Comparison of ENCODE assay signal across 8 cellular contexts in the genomic region with DNA sequence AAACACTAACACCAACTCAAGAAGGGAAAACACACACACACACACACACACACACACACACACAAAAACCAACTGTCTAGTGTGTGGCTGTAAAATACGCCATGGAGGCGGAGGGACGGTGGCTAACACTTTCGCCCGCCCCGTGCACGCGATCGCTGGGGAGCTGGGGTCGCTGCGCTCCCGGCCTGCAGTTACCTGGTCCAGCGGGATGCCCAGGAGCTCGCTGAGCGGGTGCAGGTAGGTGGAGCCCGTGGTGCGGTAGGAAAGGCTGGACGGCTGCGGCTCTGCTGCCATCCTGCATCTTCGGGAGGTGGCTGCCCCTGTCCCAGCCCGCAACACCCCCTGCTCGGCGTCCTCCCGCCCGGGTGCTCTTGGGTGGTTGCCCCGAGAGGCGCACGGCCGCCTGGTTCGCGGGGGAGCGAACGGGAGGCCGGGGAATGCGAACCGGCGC. TPM values are rescaled to one million over a fixed set of nuclear protein-coding genes. Genes with fewer than 3 reads are reported as not detected.
DNase-seq lines count a peak whose midpoint lies in the region; ATAC-seq, FAIRE-seq and TF ChIP-seq lines count a peak whose summit lies in the region.

No MANE protein-coding gene starts in this region.

- H3K14ac ChIP-seq in H1 (ENCODE audit: insufficient read length), result no peak overlapping the region

- POLR2A ChIA-PET in H1 (lab: Charles Lee; ENCODE audit: partially characterized antibody), result interaction anchor here (0.6 to 1.5 kb wide), 6 partner anchors 27 to 920 kb away, joined by 3 to 5 read pairs (median 3); no protein-coding TSS in a partner anchor

- 0 out of 7 replicates have a peak, but pooled peaks cover 0 to 6% (median 0%) of the 10 kb centered on the region in 4 experiments for H3K27me3 ChIP-seq in H1 (replicated peaks in 1 of 4; ENCODE audit: control insufficient read depth in 3 of 4, extremely low read depth in 1 of 4, insufficient read depth in 3 of 4, low read length in 3 of 4)

- no peak for TF ChIP-seq EP300 in H1 (IDR thresholded peaks at IDR 0.05; ENCODE audit: borderline replicate concordance in 1 of 2, low read depth in 2 of 2, low read length in 2 of 2)

- TF ChIP-seq POLR2A in H1 (IDR thresholded peaks at IDR 0.05; ENCODE audit: control extremely low read depth in 1 of 2, low read depth in 2 of 2, low read length in 2 of 2), result peak in 1 of 2 experiments; percentile 7; a peak in 1 of 3 replicates

- H2AFZ ChIP-seq in H1 (ENCODE audit: low read length), result peak overlapping the region; percentile 89; the same call in 1 of the 2 replicates

- H4K91ac ChIP-seq in H1 (replicated peaks; ENCODE audit: insufficient read length, low read length), result peak overlapping the region; percentile 2

- no peak overlapping the region for H3K23ac ChIP-seq in H1 (ENCODE audit: insufficient read length)

- H3K79me1 ChIP-seq in H1 (ENCODE audit: low read depth, low read length), result no peaks in the 10 kb centered on the region; the same call in 1 of the 2 replicates

- H3K36me3 ChIP-seq in SK-N-MC (ENCODE audit: insufficient read depth, low read length) (no peaks in the 10 kb centered on the region), H1 (ENCODE audit: control insufficient read depth in 2 of 4, insufficient read depth in 4 of 4, low read length in 3 of 4) (no peaks in the 10 kb centered on the region), urinary bladder (ENCODE audit: insufficient read depth) (no peaks in the 10 kb centered on the region)

- no peak overlapping the region; the same call in 1 of the 2 replicates for H2BK12ac ChIP-seq in H1 (ENCODE audit: low read depth, low read length)

- H3K4ac ChIP-seq in H1 (replicated peaks; ENCODE audit: insufficient read length, low read depth, low read length), result no peak overlapping the region

- peak overlapping the region; percentile 84 for H4K5ac ChIP-seq in H1 (ENCODE audit: insufficient read length, low read depth, low read length)

- no peak overlapping the region for H2BK15ac ChIP-seq in H1 (ENCODE audit: low read length)

- H3K23me2 ChIP-seq in H1 (ENCODE audit: low read depth, low read length), result peaks cover 16% of the 10 kb centered on the region

- peak overlapping the region; percentile 81 for H3K18ac ChIP-seq in H1 (ENCODE audit: extremely low read depth, low read length)

- no peak overlapping the region for H2BK120ac ChIP-seq in H1 (replicated peaks; ENCODE audit: low read depth, low read length)

- TF ChIP-seq CTCF in AG09309 (IDR thresholded peaks at IDR 0.05; ENCODE audit: control insufficient read depth, insufficient read depth, low read depth, low read length, missing control alignments), result no peak
- no peak for TF ChIP-seq CTCF in H1 (IDR thresholded peaks at IDR 0.05; ENCODE audit: control extremely low read depth in 1 of 3, insufficient read depth in 1 of 3, low read depth in 1 of 3, low read length in 3 of 3)

- TF ChIP-seq RAD21 in H1 (IDR thresholded peaks at IDR 0.05 in 1 of 2, conservative IDR thresholded peaks at IDR 0.05 in 1 of 2; ENCODE audit: low read depth in 2 of 2, low read length in 2 of 2), result peak in 1 of 2 experiments; percentile 13; a peak in 1 of 4 replicates

- DNase-seq in AG09309 (ENCODE audit: low read depth) (no peak), SK-N-MC (ENCODE audit: low read depth, low spot score) (no peak), H1 (ENCODE audit: low read depth in 1 of 2, low spot score in 2 of 2) (peak in 1 of 2 experiments; percentile 86), mucosa of gallbladder (ENCODE audit: low spot score) (peak; percentile 51)

- CTCF ChIA-PET in H1 (lab: Charles Lee; ENCODE audit: partially characterized antibody), result interaction anchor here (1.7 to 1.8 kb wide), 2 partner anchors 9 to 85 kb away, joined by 4 to 6 read pairs; no protein-coding TSS in a partner anchor

- H3K79me2 ChIP-seq in H1 (ENCODE audit: control insufficient read depth in 1 of 2, insufficient read depth in 2 of 2, low read length in 2 of 2), result peaks cover 0 to 19% of the 10 kb centered on the region in 2 experiments; a peak in 2 of 4 replicates

- WGBS in H1 (ENCODE audit: extremely low coverage in 1 of 2, insufficient coverage in 1 of 2, insufficient read length in 1 of 2, insufficient replicate concordance in 2 of 2, low coverage in 1 of 2, low lambda C conversion rate in 2 of 2, missing lambda C conversion rate in 1 of 2), 2 experiments, result 2% methylated on average over 36 of the region's 37 CpGs; no CpG with 5 or more reads in 1 of the 2 experiments
- 0% methylated on average over 37 of the region's 37 CpGs for WGBS in urinary bladder

- H3K4me2 ChIP-seq in H1 (ENCODE audit: insufficient read depth in 1 of 2, low read depth in 2 of 2, low read length in 2 of 2), result peak overlapping the region; percentile 98 to 99

- H3K4me1 ChIP-seq in H1 (replicated peaks in 1 of 4; ENCODE audit: control insufficient read depth in 3 of 4, insufficient read depth in 4 of 4, low read length in 3 of 4) (peaks cover 8 to 17% (median 14%) of the 10 kb centered on the region in 4 experiments; a peak in 5 of 7 replicates), urinary bladder (ENCODE audit: insufficient read depth) (peaks cover 2% of the 10 kb centered on the region)

- H3K56ac ChIP-seq in H1 (replicated peaks; ENCODE audit: insufficient read length, low read depth, low read length), result peak overlapping the region; percentile 20

- H4K20me1 ChIP-seq in H1 (replicated peaks in 1 of 2; ENCODE audit: control insufficient read depth in 1 of 2, insufficient read depth in 2 of 2, low read length in 2 of 2), result no peaks in the 10 kb centered on the region

- H3K9me3 ChIP-seq in SK-N-MC (ENCODE audit: low read depth, low read length) (no peaks in the 10 kb centered on the region), H1 (ENCODE audit: insufficient read depth in 2 of 2, low read depth in 1 of 2, low read length in 1 of 2) (no peaks in the 10 kb centered on the region)

- FAIRE-seq in H1 (lab: Jason Lieb, UNC), result no peak

- H3K27ac ChIP-seq in SK-N-MC (no peak overlapping the region), H1 (ENCODE audit: low read depth, low read length) (no peak overlapping the region), urinary bladder (ENCODE audit: low read depth) (peak overlapping the region; percentile 94)

- H3K4me3 ChIP-seq in AG09309 (ENCODE audit: control insufficient read depth, low read depth, low read length) (peak overlapping the region; percentile 98), SK-N-MC (peak overlapping the region; percentile 94), H1 (ENCODE audit: extremely low read depth in 1 of 4, insufficient read depth in 2 of 4, low read depth in 3 of 4, low read length in 4 of 4) (peak overlapping the region; percentile 64 to 87 (median 85)), urinary bladder (ENCODE audit: low read depth, low read length) (peak overlapping the region; percentile 86)

- H2AK5ac ChIP-seq in H1 (ENCODE audit: low read depth, low read length), result no peak overlapping the region

- peak overlapping the region; percentile 73; the same call in 1 of the 2 replicates for H2BK5ac ChIP-seq in H1 (ENCODE audit: low read depth, low read length)

- ATAC-seq in GM19324 (IDR thresholded peaks at IDR 0.05; ENCODE audit: low FRiP score, unreplicated experiment) (peak; percentile 40), HG03354 (IDR thresholded peaks at IDR 0.05; ENCODE audit: poor library complexity, severe bottlenecking, unreplicated experiment) (peak; percentile 27), HG02588 (IDR thresholded peaks at IDR 0.05; ENCODE audit: unreplicated experiment) (no peak)

- peak overlapping the region; percentile 77 for H3K9ac ChIP-seq in SK-N-MC (ENCODE audit: insufficient read length)
- peak overlapping the region in 3 of 4 experiments; percentile 1 to 66 (median 62); a peak in 6 of 7 replicates for H3K9ac ChIP-seq in H1 (replicated peaks in 1 of 4; ENCODE audit: extremely low read depth in 1 of 4, low read depth in 3 of 4, low read length in 3 of 4)

- H4K8ac ChIP-seq in H1 (ENCODE audit: extremely low read depth, insufficient read depth, low read length), result no peak overlapping the region; the same call in 1 of the 2 replicates

- no peak overlapping the region; the same call in 1 of the 2 replicates for H2BK20ac ChIP-seq in H1 (ENCODE audit: low read length)

TF ChIP-seq in H1, 55 proteins besides CTCF, POLR2A, EP300 and RAD21:
- TF ChIP-seq SIN3A (conservative IDR thresholded peaks at IDR 0.05 in 1 of 2, IDR thresholded peaks at IDR 0.05 in 1 of 2; ENCODE audit: low read depth in 1 of 2, low read length in 2 of 2), result peak in 1 of 2 experiments; percentile 41; a peak in 1 of 4 replicates
- no peak for TF ChIP-seq BCL11A (IDR thresholded peaks at IDR 0.05; ENCODE audit: low read depth in 2 of 2, low read length in 2 of 2)
- TF ChIP-seq CREB1 (IDR thresholded peaks at IDR 0.05), result no peak
- peak; percentile 94 for TF ChIP-seq KDM4A (IDR thresholded peaks at IDR 0.05; ENCODE audit: low read depth, low read length, severe bottlenecking)
- no peak for TF ChIP-seq EGR1 (IDR thresholded peaks at IDR 0.05; ENCODE audit: borderline replicate concordance, low read depth, low read length)
- TF ChIP-seq ASH2L (IDR thresholded peaks at IDR 0.05; ENCODE audit: low read length), result peak; percentile 83
- TF ChIP-seq HDAC2 (IDR thresholded peaks at IDR 0.05; ENCODE audit: borderline replicate concordance in 1 of 2, low read depth in 2 of 2, low read length in 2 of 2), result no peak
- TF ChIP-seq TEAD4 (IDR thresholded peaks at IDR 0.05; ENCODE audit: low read depth, low read length), result no peak
- peak; percentile 25; the same call in 1 of the 2 replicates for TF ChIP-seq PHF8 (conservative IDR thresholded peaks at IDR 0.05; ENCODE audit: low read depth, low read length)

RNA-seq across cellular contexts. Expression of a gene that starts 0.3 kb away (rescaled TPM):
- total RNA-seq in H1 (2021; fragmentation: NEBNext Ultra II Directional; extraction: Animal tissue kit (Norgen Biotek cat#: 25700)), result 19.5 and 19.6 TPM in 2 replicates
- 4.9 and 5.2 TPM in 2 replicates for polyA plus RNA-seq in H1 (2011; rRNA removed)
- polyA plus RNA-seq in H1 (2011; cell fraction: cytosol; rRNA removed), result 5.6 TPM
- polyA plus RNA-seq in H1 (2011; cell fraction: nucleus; rRNA removed), result 7.0 TPM
- polyA plus RNA-seq in H1 (2012, experiment 1 of 2), result 8.4 to 10.4 TPM (median 9.2 TPM) in 4 replicates
- polyA plus RNA-seq in H1 (2012, experiment 2 of 2), result 1.5 TPM
- polyA plus RNA-seq in H1 (2013, experiment 1 of 2), result 16.8 TPM
- 18.6 TPM for polyA plus RNA-seq in H1 (2013, experiment 2 of 2)
- polyA minus RNA-seq in H1 (2011; rRNA and poly(A)+ RNA removed), result 21.6 and 25.8 TPM in 2 replicates
- 13.2 TPM for polyA minus RNA-seq in H1 (2011; cell fraction: cytosol; rRNA and poly(A)+ RNA removed)
- polyA minus RNA-seq in H1 (2011; cell fraction: nucleus; rRNA and poly(A)+ RNA removed), result 11.7 TPM
- 44.2 TPM for total RNA-seq in mucosa of gallbladder
- total RNA-seq in urinary bladder, result 30.3 TPM
- 9.2 TPM for polyA plus RNA-seq in urinary bladder
